Comparison of ENCODE assay signal across 34 cellular contexts in genomic region chr18:77187201-77187600, GRCh38.
"Had no signal": no experiment of that assay in that cellular context is flagged by ENCODE, and none has a peak within 500 bp of the region (broad histone marks: within the 10 kb centered on the region; RNA-seq: fewer than 3 reads in every experiment).

No MANE protein-coding gene starts in this region.

- FAIRE-seq: astrocyte, bronchial epithelial cell, colon had no signal

- H3K4me3 ChIP-seq: adrenal gland, ascending aorta, body of pancreas, breast epithelium, cardiac muscle cell had no signal

- H3K36me3 ChIP-seq: adrenal gland, ascending aorta, brain microvascular endothelial cell, breast epithelium, cardiac muscle cell had no signal

- H3K27me3 ChIP-seq: adrenal gland, ascending aorta, body of pancreas, brain microvascular endothelial cell, breast epithelium, cardiac muscle cell had no signal

- ATAC-seq: activated naive CD4-positive, alpha-beta T cell treated with anti-CD3 and anti-CD28 coated beads, Interleukin-2, amount 50 U/mL, for 72 hours; activated naive CD8-positive, alpha-beta T cell treated with anti-CD3 and anti-CD28 coated beads, Interleukin-2, amount 50 U/mL, for 24 hours; activated T-cell treated with anti-CD3 and anti-CD28 coated beads, Interleukin-2, amount 50 U/mL, for 4 hours; activated T-cell treated with anti-CD3 and anti-CD28 coated beads, Interleukin-2, amount 50 U/mL, for 72 hours; activated T-helper 17 cell treated with anti-CD3 and anti-CD28 coated beads, Interleukin-2, amount 50 U/mL, for 72 hours; body of pancreas had no signal

- H3K4me1 ChIP-seq: adrenal gland, ascending aorta, body of pancreas, breast epithelium had no signal

- DNase-seq: activated effector memory CD4-positive, alpha-beta T cell treated with anti-CD3 and anti-CD28 coated beads, Interleukin-2, amount 50 U/mL, for 16 hours; activated effector memory CD4-positive, alpha-beta T cell treated with Interleukin-2 at 50 U/mL for 16 hours; activated gamma-delta T cell; activated gamma-delta T cell treated with Interleukin-2 at 50 U/mL for 16 hours; activated naive CD4-positive, alpha-beta T cell; activated naive CD4-positive, alpha-beta T cell treated with anti-CD3 and anti-CD28 coated beads for 36 hours; activated naive CD4-positive, alpha-beta T cell treated with anti-CD3 and anti-CD28 coated beads, Interleukin-2, amount 10 ng/mL, durations not matched to agents 7 days and 5 days; activated naive CD4-positive, alpha-beta T cell treated with anti-CD3 and anti-CD28 coated beads, Interleukin-2, amount 50 U/mL, for 16 hours; activated naive CD4-positive, alpha-beta T cell treated with Interleukin-2 at 50 U/mL for 16 hours; activated naive CD8-positive, alpha-beta T cell treated with anti-CD3 and anti-CD28 coated beads for 36 hours; activated naive CD8-positive, alpha-beta T cell treated with anti-CD3 and anti-CD28 coated beads, Interleukin-2, amount 10 ng/mL, durations not matched to agents 7 days and 5 days; activated naive CD8-positive, alpha-beta T cell treated with anti-CD3 and anti-CD28 coated beads, Interleukin-2, amount 50 U/mL, for 24 hours; activated T-cell treated with anti-CD3 and anti-CD28 coated beads, Interleukin-2, amount 50 U/mL, for 24 hours; activated T-cell treated with anti-CD3 and anti-CD28 coated beads, Interleukin-2, amount 50 U/mL, for 4 hours; activated T-cell treated with anti-CD3 and anti-CD28 coated beads, Interleukin-2, amount 50 U/mL, for 48 hours; activated T-cell treated with anti-CD3 and anti-CD28 coated beads, Interleukin-2, amount 50 U/mL, for 72 hours; adrenal gland; amniotic stem cell; amygdala; anterior cingulate cortex; aorta; body of pancreas; brain microvascular endothelial cell; caudate nucleus; central memory CD4-positive, alpha-beta T cell; cerebellar nuclear complex had no signal

- H3K9me3 ChIP-seq: adrenal gland, ascending aorta, body of pancreas had no signal

- H3K27ac ChIP-seq: adrenal gland, ascending aorta, body of pancreas, brain microvascular endothelial cell, breast epithelium, cardiac muscle cell had no signal
